Comparison of ENCODE assay signal across 8 cellular contexts in genomic region chr4:85928775-85929585, GRCh38.
DNase-seq lines count a peak whose midpoint lies in the region; ATAC-seq, FAIRE-seq and TF ChIP-seq lines count a peak whose summit lies in the region.

No MANE protein-coding gene starts in this region.

- H3K27ac Mint-ChIP-seq in activated CD4-positive, alpha-beta memory T cell treated with anti-CD3 and anti-CD28 coated beads for 36 hours, result no peak overlapping the region

- DNase-seq in GM03348 (ENCODE audit: low spot score) (peak; percentile 28), GM12878 (ENCODE audit: low read depth, low spot score) (peak; percentile 12), myocyte (ENCODE audit: low read depth) (peak; percentile 49), NCI-H146 (lab: John Stamatoyannopoulos, UW) (no peak), iPS-NIHi11 (ENCODE audit: low spot score) (no peak), AML-193 (lab: John Stamatoyannopoulos, UW) (no peak)
- no peak for DNase-seq in activated CD4-positive, alpha-beta memory T cell treated with anti-CD3 and anti-CD28 coated beads for 36 hours

- no peak overlapping the region for H3K27ac ChIP-seq in GM12878 (ENCODE audit: control insufficient read depth, insufficient read depth)

- H3K4me3 Mint-ChIP-seq in activated CD4-positive, alpha-beta memory T cell treated with anti-CD3 and anti-CD28 coated beads for 36 hours, result no peak overlapping the region

- no peaks in the 10 kb centered on the region for H3K9me3 Mint-ChIP-seq in activated CD4-positive, alpha-beta memory T cell treated with anti-CD3 and anti-CD28 coated beads for 36 hours

- TF ChIP-seq RAD21 in GM12878 (IDR thresholded peaks at IDR 0.05; ENCODE audit: insufficient read depth, low read depth, low read length), result no peak

- TF ChIP-seq POLR2A in GM12878 (IDR thresholded peaks at IDR 0.05; ENCODE audit: low read depth, low read length), result no peak

- no peak for TF ChIP-seq EP300 in GM12878 (IDR thresholded peaks at IDR 0.05; ENCODE audit: borderline replicate concordance in 1 of 2, control insufficient read depth in 1 of 2, low read depth in 2 of 2, low read length in 2 of 2)

- no peaks in the 10 kb centered on the region for H3K79me2 ChIP-seq in GM12878 (ENCODE audit: control insufficient read depth, insufficient read depth, low read length)

- no peak overlapping the region for H2AFZ ChIP-seq in GM12878 (ENCODE audit: control insufficient read depth, low read depth, low read length)

- no peaks in the 10 kb centered on the region for H3K36me3 Mint-ChIP-seq in activated CD4-positive, alpha-beta memory T cell treated with anti-CD3 and anti-CD28 coated beads for 36 hours

- H3K4me1 ChIP-seq in GM12878 (ENCODE audit: control insufficient read depth, insufficient read depth, low read length), result no peaks in the 10 kb centered on the region

- no peaks in the 10 kb centered on the region for H3K4me1 Mint-ChIP-seq in activated CD4-positive, alpha-beta memory T cell treated with anti-CD3 and anti-CD28 coated beads for 36 hours (ENCODE audit: low read depth)

- FAIRE-seq in GM12878 (lab: Jason Lieb, UNC), result no peak

- no peak overlapping the region for H3K4me2 ChIP-seq in GM12878 (ENCODE audit: control insufficient read depth, insufficient read depth)

- WGBS in GM12878 (ENCODE audit: insufficient coverage, insufficient replicate concordance, low lambda C conversion rate, missing lambda C conversion rate), result 11% methylated on average over 5 of the region's 5 CpGs

- POLR2A ChIA-PET in GM12878 (lab: Charles Lee), result no interaction called here
- POLR2A ChIA-PET in activated CD4-positive, alpha-beta memory T cell treated with anti-CD3 and anti-CD28 coated beads for 36 hours (lab: Charles Lee), result no interaction called here

- SMC1A ChIA-PET in GM12878 (lab: Charles Lee; ENCODE audit: uncharacterized antibody, unreplicated experiment), result interaction anchor here (1.2 kb wide), 1 partner anchor 10 kb away, joined by 3 read pairs; no protein-coding TSS in a partner anchor

- H3K36me3 ChIP-seq in GM12878 (ENCODE audit: control insufficient read depth in 2 of 2, insufficient read depth in 2 of 2, low read length in 1 of 2), result no peaks in the 10 kb centered on the region

- no peak for TF ChIP-seq CTCF in GM12878 (IDR thresholded peaks at IDR 0.05 in 2 of 3, conservative IDR thresholded peaks at IDR 0.05 in 1 of 3; ENCODE audit: control insufficient read depth in 2 of 3, extremely low read depth in 1 of 3, insufficient read depth in 1 of 3, low read depth in 3 of 3, low read length in 3 of 3)

- no TSS peak for BruUV-seq in GM12878 (replicated peaks; lab: Mats Ljungman, UMichigan)

- RAD21 ChIA-PET in GM12878 (lab: Charles Lee; ENCODE audit: unreplicated experiment), result no interaction called here

- H3K27me3 Mint-ChIP-seq in activated CD4-positive, alpha-beta memory T cell treated with anti-CD3 and anti-CD28 coated beads for 36 hours, result peaks cover 4% of the 10 kb centered on the region

- ATAC-seq in HG03097 (IDR thresholded peaks at IDR 0.05; ENCODE audit: low FRiP score, unreplicated experiment), result peak; percentile 63
- peak; percentile 73 for ATAC-seq in GM12878

- H3K9ac ChIP-seq in GM12878 (ENCODE audit: control insufficient read depth, insufficient read depth, low read length), result no peak overlapping the region

- no peaks in the 10 kb centered on the region for H4K20me1 ChIP-seq in GM12878 (ENCODE audit: control insufficient read depth, insufficient read depth)

- H3K9me3 ChIP-seq in GM12878 (replicated peaks; ENCODE audit: control insufficient read depth, insufficient read depth, low read length), result no peaks in the 10 kb centered on the region

- no peaks in the 10 kb centered on the region for H3K27me3 ChIP-seq in GM12878 (replicated peaks in 1 of 2; ENCODE audit: control insufficient read depth in 2 of 2, insufficient read depth in 2 of 2, low read length in 1 of 2)

- intact Hi-C loops in GM12878 (cut with micrococcal nuclease; ENCODE audit: unreplicated experiment), result no loop called here
- intact Hi-C loops in activated CD4-positive, alpha-beta memory T cell treated with anti-CD3 and anti-CD28 coated beads for 36 hours (cut with micrococcal nuclease), result no loop called here

- no peak overlapping the region for H3K4me3 ChIP-seq in GM12878

- CTCF ChIA-PET in GM12878 (lab: Yijun Ruan, JAX), result no interaction called here
- CTCF ChIA-PET in activated CD4-positive, alpha-beta memory T cell treated with anti-CD3 and anti-CD28 coated beads for 36 hours (lab: Charles Lee), result no interaction called here

- in situ Hi-C loops in GM12878 (cut with MboI), result no loop called here

TF ChIP-seq in GM12878, 131 proteins besides CTCF, POLR2A, EP300 and RAD21:
- TF ChIP-seq MTA2 (IDR thresholded peaks at IDR 0.05; ENCODE audit: low read depth) (no peak), SP1 (IDR thresholded peaks at IDR 0.05; ENCODE audit: low read depth, low read length) (no peak), BCL11A (IDR thresholded peaks at IDR 0.05; ENCODE audit: low read depth, low read length) (no peak), TARDBP (IDR thresholded peaks at IDR 0.05; ENCODE audit: borderline replicate concordance) (no peak), IKZF2 (IDR thresholded peaks at IDR 0.05) (no peak), LARP7 (IDR thresholded peaks at IDR 0.05) (no peak), ESRRA (IDR thresholded peaks at IDR 0.05; ENCODE audit: low read length) (no peak), E2F4 (IDR thresholded peaks at IDR 0.05; ENCODE audit: low read depth, low read length) (no peak), EGR1 (IDR thresholded peaks at IDR 0.05; ENCODE audit: borderline replicate concordance in 1 of 2, low read depth in 2 of 2, low read length in 2 of 2) (no peak), SREBF1 (IDR thresholded peaks at IDR 0.05; ENCODE audit: low read length) (no peak), BRCA1 (IDR thresholded peaks at IDR 0.05; ENCODE audit: low read depth, low read length) (no peak), GABPA (IDR thresholded peaks at IDR 0.05; ENCODE audit: low read depth) (no peak), ZSCAN29 (IDR thresholded peaks at IDR 0.05) (no peak), ZNF217 (IDR thresholded peaks at IDR 0.05) (no peak), TCF3 (IDR thresholded peaks at IDR 0.05; ENCODE audit: borderline replicate concordance, insufficient read depth, low read depth, low read length) (no peak), MLLT1 (IDR thresholded peaks at IDR 0.05) (no peak), CREM (IDR thresholded peaks at IDR 0.05; ENCODE audit: low read depth) (no peak), HDAC6 (IDR thresholded peaks at IDR 0.05; ENCODE audit: unreplicated experiment) (no peak)
- TF ChIP-seq, protein P1, sequence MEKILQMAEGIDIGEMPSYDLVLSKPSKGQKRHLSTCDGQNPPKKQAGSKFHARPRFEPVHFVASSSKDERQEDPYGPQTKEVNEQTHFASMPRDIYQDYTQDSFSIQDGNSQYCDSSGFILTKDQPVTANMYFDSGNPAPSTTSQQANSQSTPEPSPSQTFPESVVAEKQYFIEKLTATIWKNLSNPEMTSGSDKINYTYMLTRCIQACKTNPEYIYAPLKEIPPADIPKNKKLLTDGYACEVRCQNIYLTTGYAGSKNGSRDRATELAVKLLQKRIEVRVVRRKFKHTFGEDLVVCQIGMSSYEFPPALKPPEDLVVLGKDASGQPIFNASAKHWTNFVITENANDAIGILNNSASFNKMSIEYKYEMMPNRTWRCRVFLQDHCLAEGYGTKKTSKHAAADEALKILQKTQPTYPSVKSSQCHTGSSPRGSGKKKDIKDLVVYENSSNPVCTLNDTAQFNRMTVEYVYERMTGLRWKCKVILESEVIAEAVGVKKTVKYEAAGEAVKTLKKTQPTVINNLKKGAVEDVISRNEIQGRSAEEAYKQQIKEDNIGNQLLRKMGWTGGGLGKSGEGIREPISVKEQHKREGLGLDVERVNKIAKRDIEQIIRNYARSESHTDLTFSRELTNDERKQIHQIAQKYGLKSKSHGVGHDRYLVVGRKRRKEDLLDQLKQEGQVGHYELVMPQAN (conservative IDR thresholded peaks at IDR 0.05), result no peak

Comparison
In these comparisons a context has a peak if more than half of its experiments do, and no peak if none do; other contexts are left out.
1. DNase-seq: peak in GM03348 (single experiment), GM12878 (single experiment) and myocyte (single experiment); none in NCI-H146 (single experiment), iPS-NIHi11 (single experiment), AML-193 (0 of 2) and activated CD4-positive, alpha-beta memory T cell treated with anti-CD3 and anti-CD28 coated beads for 36 hours (single experiment).